1 cellular context compared by ENCODE assay signal in genomic region chr1:87684786-87685185, GRCh38.
TF ChIP-seq lines count a peak whose summit lies in the region.

No MANE protein-coding gene starts in this region.

TF ChIP-seq in GM23338, 12 proteins besides CTCF, POLR2A, EP300 and RAD21 (continued from another document):
- no peak for TF ChIP-seq ZNF462 (CRISPR knock-in tag; IDR thresholded peaks at IDR 0.05)
